Comparison of ENCODE assay signal across 1 cellular context in genomic region chr11:74185695-74186094, GRCh38.
A peak's percentile ranks its signal among the peaks of the same experiment; 100 is the strongest.
TF ChIP-seq lines count a peak whose summit lies in the region.

No MANE protein-coding gene starts in this region.

TF ChIP-seq in HEK293, 187 proteins besides CTCF, POLR2A, EP300 and RAD21 (continued from another document and continues in another):
- TF ChIP-seq OSR2 (tag by site-specific recombination; IDR thresholded peaks at IDR 0.05), result peak; percentile 60; the same call in 1 of the 2 replicates
- no peak for TF ChIP-seq ZNF239 (tag by site-specific recombination; IDR thresholded peaks at IDR 0.05)
- 0 out of 2 replicates have a peak, but pooled peaks have one; percentile 45 for TF ChIP-seq KLF8 (tag by site-specific recombination; IDR thresholded peaks at IDR 0.05)
- TF ChIP-seq ZEB2 (tag by site-specific recombination; IDR thresholded peaks at IDR 0.05), result no peak
- TF ChIP-seq ZBTB6 (tag by site-specific recombination; IDR thresholded peaks at IDR 0.05), result no peak
- no peak for TF ChIP-seq ZNF155 (tag by site-specific recombination; IDR thresholded peaks at IDR 0.05)
- TF ChIP-seq ZNF514 (tag by site-specific recombination; IDR thresholded peaks at IDR 0.05), result no peak
- no peak for TF ChIP-seq ZNF707 (tag by site-specific recombination; IDR thresholded peaks at IDR 0.05)
- no peak for TF ChIP-seq REST (tag by site-specific recombination; IDR thresholded peaks at IDR 0.05)
- 0 out of 2 replicates have a peak, but pooled peaks have one; percentile 30 for TF ChIP-seq FEZF1 (tag by site-specific recombination; IDR thresholded peaks at IDR 0.05)
- no peak for TF ChIP-seq ZNF548 (tag by site-specific recombination; IDR thresholded peaks at IDR 0.05)
- TF ChIP-seq ZNF777 (tag by site-specific recombination; IDR thresholded peaks at IDR 0.05; ENCODE audit: borderline replicate concordance), result no peak
- TF ChIP-seq REPIN1 (tag by site-specific recombination; IDR thresholded peaks at IDR 0.05; ENCODE audit: low read depth), result 0 out of 2 replicates have a peak, but pooled peaks have one; percentile 15
- no peak for TF ChIP-seq ZNF174 (tag by site-specific recombination; IDR thresholded peaks at IDR 0.05)
- TF ChIP-seq ZXDB (tag by site-specific recombination; IDR thresholded peaks at IDR 0.05), result peak; percentile 68
- TF ChIP-seq ZNF280D (tag by site-specific recombination; IDR thresholded peaks at IDR 0.05), result no peak
- no peak for TF ChIP-seq ZNF211 (tag by site-specific recombination; IDR thresholded peaks at IDR 0.05; ENCODE audit: low read depth)
- TF ChIP-seq ZNF623 (tag by site-specific recombination; IDR thresholded peaks at IDR 0.05), result no peak
- no peak for TF ChIP-seq ZFP69B (tag by site-specific recombination; IDR thresholded peaks at IDR 0.05)
- TF ChIP-seq ZNF350 (tag by site-specific recombination; IDR thresholded peaks at IDR 0.05), result no peak
- TF ChIP-seq ZNF510 (tag by site-specific recombination; IDR thresholded peaks at IDR 0.05; ENCODE audit: insufficient replicate concordance), result no peak
- TF ChIP-seq ZNF341 (tag by site-specific recombination; IDR thresholded peaks at IDR 0.05; ENCODE audit: low read depth), result no peak
- no peak for TF ChIP-seq ZNF645 (tag by site-specific recombination; IDR thresholded peaks at IDR 0.05)
- TF ChIP-seq PRDM6 (tag by site-specific recombination; IDR thresholded peaks at IDR 0.05), result peak; percentile 77
- no peak for TF ChIP-seq ZNF398 (tag by site-specific recombination; IDR thresholded peaks at IDR 0.05)
- no peak for TF ChIP-seq ZBTB48 (tag by site-specific recombination; IDR thresholded peaks at IDR 0.05)
- no peak for TF ChIP-seq ZNF112 (tag by site-specific recombination; IDR thresholded peaks at IDR 0.05)
- no peak for TF ChIP-seq ZNF335 (tag by site-specific recombination; conservative IDR thresholded peaks at IDR 0.05)
- TF ChIP-seq ZNF202 (tag by site-specific recombination; IDR thresholded peaks at IDR 0.05; ENCODE audit: borderline replicate concordance), result no peak
- no peak for TF ChIP-seq PRDM4 (tag by site-specific recombination; IDR thresholded peaks at IDR 0.05)
- TF ChIP-seq ZSCAN5A (tag by site-specific recombination; IDR thresholded peaks at IDR 0.05), result no peak
- TF ChIP-seq OVOL3 (tag by site-specific recombination; IDR thresholded peaks at IDR 0.05), result 0 out of 2 replicates have a peak, but pooled peaks have one; percentile 39
- no peak for TF ChIP-seq ZNF416 (tag by site-specific recombination; IDR thresholded peaks at IDR 0.05)
- TF ChIP-seq ZNF629 (tag by site-specific recombination; IDR thresholded peaks at IDR 0.05), result peak; percentile 22; the same call in 1 of the 2 replicates
- TF ChIP-seq GLI4 (tag by site-specific recombination; IDR thresholded peaks at IDR 0.05), result no peak
- TF ChIP-seq INSM2 (tag by site-specific recombination; IDR thresholded peaks at IDR 0.05), result 0 out of 2 replicates have a peak, but pooled peaks have one; percentile 32
- peak; percentile 78 for TF ChIP-seq ZNF843 (tag by site-specific recombination; IDR thresholded peaks at IDR 0.05)
- TF ChIP-seq SP7 (tag by site-specific recombination; IDR thresholded peaks at IDR 0.05), result 0 out of 2 replicates have a peak, but pooled peaks have one; percentile 36
- peak; percentile 72 for TF ChIP-seq SCRT2 (tag by site-specific recombination; IDR thresholded peaks at IDR 0.05)
- no peak for TF ChIP-seq ZNF768 (tag by site-specific recombination; IDR thresholded peaks at IDR 0.05)
- no peak for TF ChIP-seq ZBTB26 (tag by site-specific recombination; optimal IDR thresholded peaks at IDR 0.05)
- no peak for TF ChIP-seq ZNF600 (tag by site-specific recombination; IDR thresholded peaks at IDR 0.05)
- no peak for TF ChIP-seq ZNF830 (tag by site-specific recombination; IDR thresholded peaks at IDR 0.05; ENCODE audit: low read depth)
- TF ChIP-seq GLIS2 (tag by site-specific recombination; IDR thresholded peaks at IDR 0.05), result no peak
- TF ChIP-seq ZNF792 (tag by site-specific recombination; IDR thresholded peaks at IDR 0.05), result no peak
